11 cellular contexts compared by ENCODE assay signal in genomic region chr5:66169534-66169933, GRCh38. TPM values are rescaled to one million over a fixed set of nuclear protein-coding genes. Genes with fewer than 3 reads are reported as not detected.
DNase-seq lines count a peak whose midpoint lies in the region; ATAC-seq and TF ChIP-seq lines count a peak whose summit lies in the region.
"Had no signal": no experiment of that assay in that cellular context is flagged by ENCODE, and none has a peak within 500 bp of the region (broad histone marks: within the 10 kb centered on the region; RNA-seq: fewer than 3 reads in every experiment).

No MANE protein-coding gene starts in this region.

- H3K27me3 Mint-ChIP-seq in CD14-positive monocyte (ENCODE audit: low read depth in 3 of 3) = no peaks in the 10 kb centered on the region

- no peak overlapping the region for H3K4me3 Mint-ChIP-seq in CD14-positive monocyte

- DNase-seq in EH (ENCODE audit: low read depth) (peak; percentile 4), left kidney (ENCODE audit: low read depth, low spot score) (peak; percentile 14), CD1c-positive myeloid dendritic cell (ENCODE audit: extremely low spot score) (no peak), prostate gland (ENCODE audit: low spot score) (no peak), CD14-positive monocyte (ENCODE audit: low spot score) (no peak)
- DNase-seq: activated T-cell treated with anti-CD3 and anti-CD28 coated beads, Interleukin-2, amount 50 U/mL, for 48 hours; NCI-H146; T-helper 9 cell had no signal

- H3K4me3 ChIP-seq in OCI-LY1 (ENCODE audit: low read depth, low read length, poor library complexity, severe bottlenecking) (peak overlapping the region; percentile 27), prostate gland (no peak overlapping the region)
- H3K4me3 ChIP-seq: cardiac muscle cell had no signal

- TF ChIP-seq POLR2A in prostate gland (IDR thresholded peaks at IDR 0.05) = no peak

- peak overlapping the region; percentile 24; the same call in 1 of the 2 replicates for H3K4me2 ChIP-seq in OCI-LY1 (ENCODE audit: low read length)

- H3K4me1 ChIP-seq in OCI-LY1 (ENCODE audit: insufficient read depth, low read length, severe bottlenecking) (peaks cover 64% of the 10 kb centered on the region), prostate gland (replicated peaks) (no peaks in the 10 kb centered on the region)

- no peaks in the 10 kb centered on the region for H3K4me1 Mint-ChIP-seq in CD14-positive monocyte

- no peaks in the 10 kb centered on the region for H3K9me2 ChIP-seq in OCI-LY1 (ENCODE audit: low read depth, low read length)

- H3F3A ChIP-seq in OCI-LY1 (ENCODE audit: insufficient read depth, low read length) = peaks cover 7% of the 10 kb centered on the region

- intact Hi-C loops in prostate gland (cut with DNase I) (no loop called here), CD14-positive monocyte (cut with micrococcal nuclease) (no loop called here)

- TF ChIP-seq CTCF in OCI-LY1 (IDR thresholded peaks at IDR 0.05; ENCODE audit: low read length) (no peak), prostate gland (IDR thresholded peaks at IDR 0.05) (no peak), CD14-positive monocyte (IDR thresholded peaks at IDR 0.05) (no peak)

- H4K20me1 ChIP-seq in OCI-LY1 (ENCODE audit: insufficient read depth, low read length) = no peaks in the 10 kb centered on the region

- no peak overlapping the region; the same call in 1 of the 2 replicates for H3K9ac ChIP-seq in OCI-LY1 (ENCODE audit: low read length)

- H3K27me3 ChIP-seq in OCI-LY1 (ENCODE audit: insufficient read depth, low read length) (no peaks in the 10 kb centered on the region), prostate gland (replicated peaks; ENCODE audit: insufficient read depth) (no peaks in the 10 kb centered on the region)
- H3K27me3 ChIP-seq: cardiac muscle cell had no signal

- H3K79me2 ChIP-seq in OCI-LY1 (ENCODE audit: insufficient read depth, low read length) = no peaks in the 10 kb centered on the region

- H3K36me3 ChIP-seq in OCI-LY1 (ENCODE audit: insufficient read depth, low read length) (peaks cover 56% of the 10 kb centered on the region), prostate gland (peaks cover 3 to 10% of the 10 kb centered on the region in 2 donors)

- H2AFZ ChIP-seq in OCI-LY1 (ENCODE audit: low read length) = no peak overlapping the region

- H3K9me3 Mint-ChIP-seq in CD14-positive monocyte = no peaks in the 10 kb centered on the region

- 86% methylated on average over 4 of the region's 4 CpGs for WGBS in prostate gland

- peaks cover 51 to 69% of the 10 kb centered on the region in 2 donors for H3K36me3 Mint-ChIP-seq in CD14-positive monocyte

- ATAC-seq in GM21529 (IDR thresholded peaks at IDR 0.05; ENCODE audit: unreplicated experiment) = peak; percentile 52

- H3K27ac ChIP-seq in OCI-LY1 (ENCODE audit: low read depth, low read length, poor library complexity, severe bottlenecking) (peak overlapping the region; percentile 74), prostate gland (no peak overlapping the region)
- H3K27ac ChIP-seq: cardiac muscle cell had no signal

- H3K27ac Mint-ChIP-seq in CD14-positive monocyte = no peak overlapping the region

- H3K9me3 ChIP-seq in OCI-LY1 (ENCODE audit: low read length) (no peaks in the 10 kb centered on the region), prostate gland (no peaks in the 10 kb centered on the region)

RNA-seq across cellular contexts. Expression of gene SREK1, which starts 25.4 kb away (rescaled TPM):
- total RNA-seq in prostate gland = 10 to 100 TPM; 65.2 to 67.5 TPM
- polyA plus RNA-seq in CD14-positive monocyte = 1 to 10 TPM; 6.4 to 9.8 TPM

Comparison
In these comparisons a context has a peak if more than half of its experiments do, and no peak if none do; other contexts are left out.
1. DNase-seq: peak in EH (single experiment) and left kidney (single experiment); none in CD1c-positive myeloid dendritic cell (single experiment), prostate gland (single experiment) and CD14-positive monocyte (single experiment).